ENCODE assay signal across 24 cellular contexts in the genomic region with DNA sequence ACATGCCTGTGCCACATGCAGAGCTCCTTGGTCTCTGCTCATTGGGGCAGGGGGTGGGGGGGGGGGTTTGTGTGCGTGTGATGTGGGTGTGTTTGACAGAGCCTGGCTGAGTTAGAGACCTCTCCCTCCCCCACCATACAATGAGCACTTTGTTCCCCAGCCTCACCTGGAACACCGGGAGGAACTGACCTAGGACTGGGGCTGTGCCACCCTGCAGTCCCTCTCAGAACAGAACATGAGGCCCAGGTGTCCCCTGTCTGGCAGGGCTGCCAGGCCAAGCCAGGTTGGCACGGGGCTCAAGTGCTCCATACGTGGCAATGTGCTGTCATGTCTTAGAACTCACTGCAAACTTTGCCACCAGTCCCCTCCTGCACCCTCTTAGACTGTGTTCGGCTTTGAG.
DNase-seq lines count a peak whose midpoint lies in the region; FAIRE-seq and TF ChIP-seq lines count a peak whose summit lies in the region.
"Had no signal": no experiment of that assay in that cellular context is flagged by ENCODE, and none has a peak within 500 bp of the region (broad histone marks: within the 10 kb centered on the region; RNA-seq: fewer than 3 reads in every experiment).

No MANE protein-coding gene starts in this region.

- H3K23ac ChIP-seq in H1 (ENCODE audit: insufficient read length) = no peak overlapping the region

- H3K27ac ChIP-seq in H1 (ENCODE audit: low read depth, low read length) (no peak overlapping the region), kidney (ENCODE audit: low read depth in 2 of 2, low read length in 2 of 2) (no peak overlapping the region), stomach smooth muscle (ENCODE audit: low read length) (peak overlapping the region; percentile 58), Peyer's patch (peak overlapping the region in 1 of 4 donors; percentile 22)
- H3K27ac ChIP-seq: breast epithelium, spleen had no signal

- no peak overlapping the region for H4K8ac ChIP-seq in H1 (ENCODE audit: extremely low read depth, insufficient read depth, low read length)

- H3K4me3 ChIP-seq in H1 (ENCODE audit: extremely low read depth in 1 of 4, insufficient read depth in 2 of 4, low read depth in 3 of 4, low read length in 4 of 4) (no peak overlapping the region), kidney (ENCODE audit: low read length in 2 of 2) (no peak overlapping the region), stomach smooth muscle (ENCODE audit: low read length in 2 of 2) (peak overlapping the region in 1 of 2 donors; percentile 15), Peyer's patch (no peak overlapping the region)
- H3K4me3 ChIP-seq: breast epithelium, spleen had no signal

- no peak overlapping the region for H2BK5ac ChIP-seq in H1 (ENCODE audit: low read depth, low read length)

- H4K5ac ChIP-seq in H1 (ENCODE audit: insufficient read length, low read depth, low read length) = no peak overlapping the region

- TF ChIP-seq RAD21 in H1 (IDR thresholded peaks at IDR 0.05 in 1 of 2, conservative IDR thresholded peaks at IDR 0.05 in 1 of 2; ENCODE audit: low read depth in 2 of 2, low read length in 2 of 2) = no peak

- peaks cover 2% of the 10 kb centered on the region; the same call in 1 of the 2 replicates for H3K23me2 ChIP-seq in H1 (ENCODE audit: low read depth, low read length)

- TF ChIP-seq EP300 in H1 (IDR thresholded peaks at IDR 0.05; ENCODE audit: borderline replicate concordance in 1 of 2, low read depth in 2 of 2, low read length in 2 of 2) = no peak

- peak; percentile 72 to 82 for DNase-seq in NCI-H526 (lab: John Stamatoyannopoulos, UW)
- no peak for DNase-seq in H1 (ENCODE audit: low read depth in 1 of 2, low spot score in 2 of 2)
- peak; percentile 35 for DNase-seq in kidney
- no peak for DNase-seq in HPDE6-E6E7 (ENCODE audit: extremely low spot score)
- DNase-seq in Peyer's patch = no peak
- DNase-seq in NCI-H1694 treated with DMSO at 0.1 percent for 48 hours (lab: John Stamatoyannopoulos, UW) = no peak
- DNase-seq: activated CD4-positive, alpha-beta T cell treated with anti-CD3 and anti-CD28 coated beads for 36 hours; activated naive CD4-positive, alpha-beta T cell; activated T-cell treated with anti-CD3 and anti-CD28 coated beads, Interleukin-2, amount 50 U/mL, for 4 hours; CD4-positive, CD25-positive, alpha-beta regulatory T cell; effector memory CD8-positive, alpha-beta T cell; HFFc6; mammary epithelial cell; NCI-H1105; NCI-H446; NK-92 treated with Interleukin-12 subunit alpha and Interleukin-12 subunit beta, amount 100 ng/mL, for 24 hours; SK-N-SH; spleen; stimulated activated CD4-positive, alpha-beta T cell treated with anti-CD3 and anti-CD28 coated beads, Interleukin-2, amount 100 ng/mL, for 48 hours; T-helper 2 cell had no signal

- H4K20me1 ChIP-seq in H1 (replicated peaks in 1 of 2; ENCODE audit: control insufficient read depth in 1 of 2, insufficient read depth in 2 of 2, low read length in 2 of 2) = no peaks in the 10 kb centered on the region

- H3K36me3 ChIP-seq in H1 (ENCODE audit: control insufficient read depth in 2 of 4, insufficient read depth in 4 of 4, low read length in 3 of 4) = no peaks in the 10 kb centered on the region
- H3K36me3 ChIP-seq in kidney (ENCODE audit: control insufficient read depth in 1 of 2, insufficient read depth in 2 of 2, low read length in 2 of 2) = no peaks in the 10 kb centered on the region
- H3K36me3 ChIP-seq in stomach smooth muscle (ENCODE audit: control insufficient read depth in 2 of 2, insufficient read depth in 2 of 2, low read length in 2 of 2) = peaks cover 0 to 2% of the 10 kb centered on the region in 2 donors
- no peaks in the 10 kb centered on the region for H3K36me3 ChIP-seq in Peyer's patch
- H3K36me3 ChIP-seq: breast epithelium, spleen had no signal

- H3K4ac ChIP-seq in H1 (replicated peaks; ENCODE audit: insufficient read length, low read depth, low read length) = no peak overlapping the region

- intact Hi-C loops in kidney (cut with DNase I) = no loop called here

- H3K4me1 ChIP-seq in H1 (replicated peaks in 1 of 4; ENCODE audit: control insufficient read depth in 3 of 4, insufficient read depth in 4 of 4, low read length in 3 of 4) (peaks cover 8 to 21% (median 13%) of the 10 kb centered on the region in 4 experiments; a peak in 6 of 7 replicates), kidney (ENCODE audit: control insufficient read depth in 1 of 2, insufficient read depth in 1 of 2, low read depth in 1 of 2, low read length in 2 of 2) (no peaks in the 10 kb centered on the region), stomach smooth muscle (ENCODE audit: control insufficient read depth, insufficient read depth, low read length) (peaks cover 42% of the 10 kb centered on the region), Peyer's patch (no peaks in the 10 kb centered on the region)
- H3K4me1 ChIP-seq: breast epithelium had no signal

- no peak overlapping the region for H3K18ac ChIP-seq in H1 (ENCODE audit: extremely low read depth, low read length)

- no peak overlapping the region for H3K14ac ChIP-seq in H1 (ENCODE audit: insufficient read length)

- no peaks in the 10 kb centered on the region for H3K79me2 ChIP-seq in H1 (ENCODE audit: control insufficient read depth in 1 of 2, insufficient read depth in 2 of 2, low read length in 2 of 2)

- no peak overlapping the region for H2BK12ac ChIP-seq in H1 (ENCODE audit: low read depth, low read length)

- H2BK120ac ChIP-seq in H1 (replicated peaks; ENCODE audit: low read depth, low read length) = no peak overlapping the region

- peak overlapping the region; percentile 61; the same call in 1 of the 2 replicates for H2BK15ac ChIP-seq in H1 (ENCODE audit: low read length)

- no peak overlapping the region for H3K4me2 ChIP-seq in H1 (ENCODE audit: insufficient read depth in 1 of 2, low read depth in 2 of 2, low read length in 2 of 2)
- H3K4me2 ChIP-seq: SK-N-SH had no signal

- no peaks in the 10 kb centered on the region for H3K27me3 ChIP-seq in H1 (replicated peaks in 1 of 4; ENCODE audit: control insufficient read depth in 3 of 4, extremely low read depth in 1 of 4, insufficient read depth in 3 of 4, low read length in 3 of 4)
- no peaks in the 10 kb centered on the region for H3K27me3 ChIP-seq in stomach smooth muscle (ENCODE audit: control insufficient read depth in 1 of 2, insufficient read depth in 2 of 2, low read length in 2 of 2)
- no peaks in the 10 kb centered on the region for H3K27me3 ChIP-seq in Peyer's patch
- H3K27me3 ChIP-seq: breast epithelium, spleen had no signal

- H3K56ac ChIP-seq in H1 (replicated peaks; ENCODE audit: insufficient read length, low read depth, low read length) = no peak overlapping the region

- TF ChIP-seq CTCF in H1 (IDR thresholded peaks at IDR 0.05; ENCODE audit: control extremely low read depth in 1 of 3, insufficient read depth in 1 of 3, low read depth in 1 of 3, low read length in 3 of 3) (no peak), kidney (IDR thresholded peaks at IDR 0.05; ENCODE audit: borderline replicate concordance, extremely low read depth, insufficient read depth) (no peak), Peyer's patch (IDR thresholded peaks at IDR 0.05) (no peak)

- H3K9me3 ChIP-seq in H1 (ENCODE audit: insufficient read depth in 2 of 2, low read depth in 1 of 2, low read length in 1 of 2) (no peaks in the 10 kb centered on the region), kidney (ENCODE audit: control insufficient read depth in 1 of 2, low read length in 2 of 2) (no peaks in the 10 kb centered on the region), stomach smooth muscle (ENCODE audit: control insufficient read depth in 2 of 2, low read length in 2 of 2) (no peaks in the 10 kb centered on the region), Peyer's patch (no peaks in the 10 kb centered on the region)
- H3K9me3 ChIP-seq: breast epithelium, SK-N-SH, spleen had no signal

- H2AK5ac ChIP-seq in H1 (ENCODE audit: low read depth, low read length) = 0 out of 2 replicates have a peak overlapping the region, but pooled peaks have one; percentile 60

- POLR2A ChIA-PET in H1 (lab: Charles Lee; ENCODE audit: partially characterized antibody) = interaction anchor here (1.5 kb wide), 1 partner anchor 31 kb away, joined by 3 read pairs; no protein-coding TSS in a partner anchor

- CTCF ChIA-PET in H1 (lab: Charles Lee; ENCODE audit: partially characterized antibody) = interaction anchor here (1.4 kb wide), 1 partner anchor 80 kb away, joined by 5 read pairs; no protein-coding TSS in a partner anchor

- H3K9ac ChIP-seq in H1 (replicated peaks in 1 of 4; ENCODE audit: extremely low read depth in 1 of 4, low read depth in 3 of 4, low read length in 3 of 4) = no peak overlapping the region
- H3K9ac ChIP-seq in kidney (ENCODE audit: low read length in 2 of 2) = no peak overlapping the region
- no peak overlapping the region for H3K9ac ChIP-seq in stomach smooth muscle (ENCODE audit: low read length in 2 of 2)
- H3K9ac ChIP-seq: SK-N-SH had no signal

- TF ChIP-seq POLR2A in H1 (IDR thresholded peaks at IDR 0.05; ENCODE audit: control extremely low read depth in 1 of 2, low read depth in 2 of 2, low read length in 2 of 2) = no peak
- no peak for TF ChIP-seq POLR2A in Peyer's patch (IDR thresholded peaks at IDR 0.05)

- WGBS in H1 (ENCODE audit: extremely low coverage in 1 of 2, insufficient coverage in 1 of 2, insufficient read length in 1 of 2, insufficient replicate concordance in 2 of 2, low coverage in 1 of 2, low lambda C conversion rate in 2 of 2, missing lambda C conversion rate in 1 of 2), 2 experiments = 71% methylated on average over 5 of the region's 5 CpGs; no CpG with 5 or more reads in 1 of the 2 experiments

- no peak overlapping the region for H4K91ac ChIP-seq in H1 (replicated peaks; ENCODE audit: insufficient read length, low read length)

- FAIRE-seq in H1 (lab: Jason Lieb, UNC) (no peak), kidney (lab: Jason Lieb, UNC) (no peak)
- FAIRE-seq: colon, keratinocyte had no signal

- no peak overlapping the region for H2AFZ ChIP-seq in H1 (ENCODE audit: low read length)

- H3K79me1 ChIP-seq in H1 (ENCODE audit: low read depth, low read length) = no peaks in the 10 kb centered on the region

- H2BK20ac ChIP-seq in H1 (ENCODE audit: low read length) = no peak overlapping the region

Comparison
In these comparisons a context has a peak if more than half of its experiments do, and no peak if none do; other contexts are left out.
1. DNase-seq: peak in NCI-H526 (2 of 2) and kidney (single experiment); none in H1 (0 of 2), HPDE6-E6E7 (single experiment), Peyer's patch (0 of 3) and NCI-H1694 treated with DMSO at 0.1 percent for 48 hours (single experiment).